In genomic region chr5:154779105-154779504, GRCh38 we compare ENCODE assay signal across 11 cellular contexts. TPM values are rescaled to one million over a fixed set of nuclear protein-coding genes. Genes with fewer than 3 reads are reported as not detected.
DNase-seq lines count a peak whose midpoint lies in the region; ATAC-seq and TF ChIP-seq lines count a peak whose summit lies in the region.
"Had no signal": no experiment of that assay in that cellular context is flagged by ENCODE, and none has a peak within 500 bp of the region (broad histone marks: within the 10 kb centered on the region; RNA-seq: fewer than 3 reads in every experiment).

No MANE protein-coding gene starts in this region.

- intact Hi-C loops in left colon (cut with DNase I, micrococcal nuclease) = no loop called here
- intact Hi-C loops in thyroid gland (cut with DNase I) = no loop called here

- H3K36me3 Mint-ChIP-seq in HFFc6 (ENCODE audit: low read depth) = no peaks in the 10 kb centered on the region; the same call in 1 of the 2 replicates
- H3K36me3 Mint-ChIP-seq: naive thymus-derived CD4-positive, alpha-beta T cell had no signal

- no peaks in the 10 kb centered on the region for H3K9me3 ChIP-seq in thyroid gland
- H3K9me3 ChIP-seq: esophagus squamous epithelium had no signal

- peaks cover 2% of the 10 kb centered on the region; the same call in 1 of the 2 replicates for H3K27me3 Mint-ChIP-seq in HFFc6 (ENCODE audit: insufficient read depth)
- H3K27me3 Mint-ChIP-seq: naive thymus-derived CD4-positive, alpha-beta T cell had no signal

- no peak overlapping the region for H3K27ac ChIP-seq in thyroid gland
- H3K27ac ChIP-seq: esophagus squamous epithelium had no signal

- H3K4me3 Mint-ChIP-seq in HFFc6 = peak overlapping the region; percentile 74

- H3K9me3 Mint-ChIP-seq in HFFc6 = no peaks in the 10 kb centered on the region
- H3K9me3 Mint-ChIP-seq: naive thymus-derived CD4-positive, alpha-beta T cell had no signal

- TF ChIP-seq CTCF in AG09319 (IDR thresholded peaks at IDR 0.05; ENCODE audit: low read depth, low read length) (no peak), HFFc6 (IDR thresholded peaks at IDR 0.05) (no peak), thyroid gland (IDR thresholded peaks at IDR 0.05) (no peak), GM20000 (IDR thresholded peaks at IDR 0.05; ENCODE audit: extremely low read depth, missing control alignments) (no peak)

- peak overlapping the region; percentile 85 for H3K27ac Mint-ChIP-seq in HFFc6

- no peak for TF ChIP-seq POLR2A in thyroid gland (IDR thresholded peaks at IDR 0.05)

- no peaks in the 10 kb centered on the region for H3K36me3 ChIP-seq in thyroid gland
- H3K36me3 ChIP-seq: esophagus squamous epithelium had no signal

- H3K4me1 ChIP-seq in thyroid gland = peaks cover 57 to 87% of the 10 kb centered on the region in 2 donors

- ATAC-seq in left colon = peak; percentile 49
- no peak for ATAC-seq in GM18868 (IDR thresholded peaks at IDR 0.05; ENCODE audit: unreplicated experiment)
- ATAC-seq: naive thymus-derived CD4-positive, alpha-beta T cell had no signal

- 93 to 95% methylated on average over 4 of the region's 4 CpGs for WGBS in thyroid gland, 2 donors

- no peak overlapping the region for H3K4me3 ChIP-seq in thyroid gland (replicated peaks in 1 of 3)
- H3K4me3 ChIP-seq: esophagus squamous epithelium had no signal

- H3K27me3 ChIP-seq in thyroid gland = no peaks in the 10 kb centered on the region
- H3K27me3 ChIP-seq: esophagus squamous epithelium had no signal

- H3K4me1 Mint-ChIP-seq in HFFc6 (ENCODE audit: low read depth) = peaks cover 65% of the 10 kb centered on the region

- DNase-seq in AG09319 (ENCODE audit: extremely low read depth, low read depth) (peak; percentile 48), HFFc6 (peak; percentile 89), amniotic stem cell (lab: John Stamatoyannopoulos, UW) (peak; percentile 71), left colon (no peak), NCI-H446 treated with DMSO at 0.1 percent for 48 hours (lab: John Stamatoyannopoulos, UW) (no peak), thyroid gland (no peak), GM20000 (ENCODE audit: low spot score) (no peak)
- DNase-seq: esophagus squamous epithelium; naive thymus-derived CD4-positive, alpha-beta T cell; NCI-H2029 treated with DMSO at 0.1 percent for 48 hours had no signal

RNA-seq across cellular contexts. Expression of gene LARP1, which starts 23.9 kb away (rescaled TPM):
- total RNA-seq in HFFc6 (2021; fragmentation: NEBNext Ultra II Directional; extraction: Animal tissue kit (Norgen Biotek cat#: 25700)) = 100 to 1,000 TPM; 204 to 228 (median 208) TPM
- total RNA-seq in left colon (100 to 1,000 TPM; 118 to 161 TPM), thyroid gland (100 to 1,000 TPM; 109 to 192 (median 133) TPM)

Comparison
In these comparisons a context has a peak if more than half of its experiments do, and no peak if none do; other contexts are left out.
1. DNase-seq: peak in AG09319 (single experiment), HFFc6 (single experiment) and amniotic stem cell (single experiment); none in left colon (0 of 2), NCI-H446 treated with DMSO at 0.1 percent for 48 hours (single experiment), thyroid gland (0 of 2) and GM20000 (single experiment).